Comparison of ENCODE assay signal across 1 cellular context in the genomic region with DNA sequence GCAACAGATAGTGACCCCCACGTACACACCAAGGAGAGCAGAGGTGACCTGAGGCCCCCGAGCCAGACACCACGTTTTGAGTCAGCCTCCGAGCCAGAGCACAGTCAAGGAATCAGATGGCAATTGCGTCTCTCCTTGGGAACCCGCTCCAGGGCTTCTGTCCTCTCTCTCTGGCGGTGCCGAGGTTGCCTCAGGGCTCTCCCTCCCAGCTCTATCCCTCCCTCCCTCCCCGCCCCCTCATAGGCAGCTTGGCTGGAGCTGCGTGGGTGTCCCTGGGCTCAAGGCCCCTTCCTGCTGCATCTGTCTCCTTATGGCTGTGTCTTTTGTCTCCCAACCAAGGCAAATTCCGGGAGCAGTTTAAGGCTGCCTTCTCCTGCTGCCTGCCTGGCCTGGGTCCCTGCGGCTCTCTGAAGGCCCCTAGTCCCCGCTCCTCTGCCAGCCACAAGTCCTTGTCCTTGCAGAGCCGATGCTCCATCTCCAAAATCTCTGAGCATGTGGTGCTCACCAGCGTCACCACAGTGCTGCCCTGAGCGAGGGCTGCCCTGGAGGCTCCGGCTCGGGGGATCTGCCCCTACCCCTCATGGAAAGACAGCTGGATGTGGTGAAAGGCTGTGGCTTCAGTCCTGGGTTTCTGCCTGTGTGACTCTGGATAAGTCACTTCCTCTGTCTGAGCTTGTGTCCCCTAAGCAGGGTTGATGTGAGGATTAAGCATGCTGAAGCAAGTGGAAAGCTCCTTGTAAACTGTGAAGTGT.
TF ChIP-seq lines count a peak whose summit lies in the region.

No MANE protein-coding gene starts in this region.

TF ChIP-seq in IMR-90, 13 proteins besides CTCF, POLR2A, EP300 and RAD21:
- TF ChIP-seq CEBPB (IDR thresholded peaks at IDR 0.05; ENCODE audit: low read depth, low read length) = no peak
- TF ChIP-seq FOS (IDR thresholded peaks at IDR 0.05; ENCODE audit: low read depth, low read length) = no peak
- TF ChIP-seq BHLHE40 (IDR thresholded peaks at IDR 0.05; ENCODE audit: low read depth, low read length) = no peak
- no peak for TF ChIP-seq MXI1 (IDR thresholded peaks at IDR 0.05; ENCODE audit: borderline replicate concordance, low read depth, low read length)
- TF ChIP-seq MAFK (IDR thresholded peaks at IDR 0.05; ENCODE audit: low read depth, low read length) = no peak
- no peak for TF ChIP-seq CHD1 (IDR thresholded peaks at IDR 0.05; ENCODE audit: low read depth, low read length)
- no peak for TF ChIP-seq SMC3 (IDR thresholded peaks at IDR 0.05; ENCODE audit: low read depth, low read length)
- no peak for TF ChIP-seq RFX5 (IDR thresholded peaks at IDR 0.05; ENCODE audit: low read depth, low read length)
- no peak for TF ChIP-seq MAZ (IDR thresholded peaks at IDR 0.05; ENCODE audit: borderline replicate concordance, low read depth, low read length)
- TF ChIP-seq NFE2L2 (IDR thresholded peaks at IDR 0.05; ENCODE audit: low read depth, low read length) = no peak
- TF ChIP-seq RCOR1 (IDR thresholded peaks at IDR 0.05; ENCODE audit: insufficient replicate concordance, low read length) = no peak
- TF ChIP-seq, protein P1, sequence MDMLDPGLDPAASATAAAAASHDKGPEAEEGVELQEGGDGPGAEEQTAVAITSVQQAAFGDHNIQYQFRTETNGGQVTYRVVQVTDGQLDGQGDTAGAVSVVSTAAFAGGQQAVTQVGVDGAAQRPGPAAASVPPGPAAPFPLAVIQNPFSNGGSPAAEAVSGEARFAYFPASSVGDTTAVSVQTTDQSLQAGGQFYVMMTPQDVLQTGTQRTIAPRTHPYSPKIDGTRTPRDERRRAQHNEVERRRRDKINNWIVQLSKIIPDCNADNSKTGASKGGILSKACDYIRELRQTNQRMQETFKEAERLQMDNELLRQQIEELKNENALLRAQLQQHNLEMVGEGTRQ (IDR thresholded peaks at IDR 0.05; ENCODE audit: low read depth, low read length) = no peak
- TF ChIP-seq, protein P2, sequence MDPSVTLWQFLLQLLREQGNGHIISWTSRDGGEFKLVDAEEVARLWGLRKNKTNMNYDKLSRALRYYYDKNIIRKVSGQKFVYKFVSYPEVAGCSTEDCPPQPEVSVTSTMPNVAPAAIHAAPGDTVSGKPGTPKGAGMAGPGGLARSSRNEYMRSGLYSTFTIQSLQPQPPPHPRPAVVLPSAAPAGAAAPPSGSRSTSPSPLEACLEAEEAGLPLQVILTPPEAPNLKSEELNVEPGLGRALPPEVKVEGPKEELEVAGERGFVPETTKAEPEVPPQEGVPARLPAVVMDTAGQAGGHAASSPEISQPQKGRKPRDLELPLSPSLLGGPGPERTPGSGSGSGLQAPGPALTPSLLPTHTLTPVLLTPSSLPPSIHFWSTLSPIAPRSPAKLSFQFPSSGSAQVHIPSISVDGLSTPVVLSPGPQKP (IDR thresholded peaks at IDR 0.05; ENCODE audit: borderline replicate concordance, low read depth, low read length) = no peak
